ENCODE assay signal across 11 cellular contexts in genomic region chr2:73952499-73953446, GRCh38. TPM values are rescaled to one million over a fixed set of nuclear protein-coding genes. Genes with fewer than 3 reads are reported as not detected.
DNase-seq lines count a peak whose midpoint lies in the region; ATAC-seq and TF ChIP-seq lines count a peak whose summit lies in the region.
"Had no signal": no experiment of that assay in that cellular context is flagged by ENCODE, and none has a peak within 500 bp of the region (broad histone marks: within the 10 kb centered on the region; RNA-seq: fewer than 3 reads in every experiment).

No MANE protein-coding gene starts in this region.

- peaks cover 65% of the 10 kb centered on the region for H3K4me1 Mint-ChIP-seq in CD8-positive, alpha-beta T cell (ENCODE audit: low read depth)

- ATAC-seq in CD8-positive, alpha-beta T cell = no peak
- ATAC-seq in HG02870 (IDR thresholded peaks at IDR 0.05; ENCODE audit: unreplicated experiment) = no peak

- no peaks in the 10 kb centered on the region for H3K9me3 ChIP-seq in CD8-positive, alpha-beta T cell (ENCODE audit: low read length)
- no peaks in the 10 kb centered on the region for H3K9me3 ChIP-seq in mesenchymal stem cell (ENCODE audit: control insufficient read depth, low read length)
- H3K9me3 ChIP-seq: ascending aorta had no signal

- peak overlapping the region; percentile 60 for H3K27ac Mint-ChIP-seq in CD8-positive, alpha-beta T cell

- no peaks in the 10 kb centered on the region for H3K27me3 Mint-ChIP-seq in CD8-positive, alpha-beta T cell (ENCODE audit: low read depth)

- H3K79me1 ChIP-seq in mesenchymal stem cell (replicated peaks; ENCODE audit: low read length, poor library complexity, severe bottlenecking) = peaks cover 57% of the 10 kb centered on the region

- H3K18ac ChIP-seq in mesenchymal stem cell (ENCODE audit: low read depth in 1 of 2, low read length in 2 of 2) = no peak overlapping the region

- no peak overlapping the region for H3K4me3 Mint-ChIP-seq in CD8-positive, alpha-beta T cell

- no peak overlapping the region for H3K27ac ChIP-seq in CD8-positive, alpha-beta T cell (ENCODE audit: low read depth, low read length)
- H3K27ac ChIP-seq in dorsolateral prefrontal cortex = peak overlapping the region in 30 of 59 donors; percentile 0 to 71 (median 42)
- H3K27ac ChIP-seq in mesenchymal stem cell (ENCODE audit: low read length, poor library complexity, severe bottlenecking) = no peak overlapping the region
- H3K27ac ChIP-seq: ascending aorta had no signal

- CTCF ChIA-PET in CD8-positive, alpha-beta T cell (lab: Charles Lee) = interaction anchor here (0.7 to 1.3 kb wide), 4 partner anchors 14 to 129 kb away, joined by 3 to 5 read pairs (median 4); no protein-coding TSS in a partner anchor

- H3K9me3 Mint-ChIP-seq in CD8-positive, alpha-beta T cell = no peaks in the 10 kb centered on the region

- no peak overlapping the region for H4K91ac ChIP-seq in mesenchymal stem cell (ENCODE audit: low read length)

- H3K4me3 ChIP-seq in CD8-positive, alpha-beta T cell (ENCODE audit: low read depth, low read length) = no peak overlapping the region
- H3K4me3 ChIP-seq in dorsolateral prefrontal cortex = no peak overlapping the region
- no peak overlapping the region for H3K4me3 ChIP-seq in mesenchymal stem cell (ENCODE audit: insufficient read depth in 1 of 2, low read depth in 1 of 2, low read length in 2 of 2)
- H3K4me3 ChIP-seq: ascending aorta had no signal

- intact Hi-C loops in CD8-positive, alpha-beta T cell (cut with DNase I, micrococcal nuclease) = no loop called here
- intact Hi-C loops in dorsolateral prefrontal cortex (cut with DNase I) = no loop called here

- no peaks in the 10 kb centered on the region for H3K27me3 ChIP-seq in CD8-positive, alpha-beta T cell (ENCODE audit: insufficient read depth, low read length)
- H3K27me3 ChIP-seq in dorsolateral prefrontal cortex (no peaks in the 10 kb centered on the region), mesenchymal stem cell (ENCODE audit: control insufficient read depth in 1 of 2, insufficient read depth in 1 of 2, low read length in 2 of 2) (no peaks in the 10 kb centered on the region)
- H3K27me3 ChIP-seq: ascending aorta had no signal

- H3K4me1 ChIP-seq in CD8-positive, alpha-beta T cell (ENCODE audit: insufficient read depth, low read length) = peaks cover 39% of the 10 kb centered on the region
- no peaks in the 10 kb centered on the region for H3K4me1 ChIP-seq in mesenchymal stem cell (ENCODE audit: control insufficient read depth, insufficient read depth, low read depth, low read length)
- H3K4me1 ChIP-seq: ascending aorta had no signal

- H2AK5ac ChIP-seq in mesenchymal stem cell (ENCODE audit: low read length, severe bottlenecking) = no peak overlapping the region

- no peak overlapping the region for H2BK15ac ChIP-seq in mesenchymal stem cell (ENCODE audit: low read depth, poor library complexity, severe bottlenecking)

- no peak overlapping the region for H2BK12ac ChIP-seq in mesenchymal stem cell (ENCODE audit: low read length in 2 of 2)

- H2BK120ac ChIP-seq in mesenchymal stem cell (ENCODE audit: low read depth, low read length) = no peak overlapping the region

- POLR2A ChIA-PET in CD8-positive, alpha-beta T cell (lab: Charles Lee) = interaction anchor here (1.4 kb wide), 1 partner anchor 18 kb away, joined by 3 read pairs; no protein-coding TSS in a partner anchor

- H3K23ac ChIP-seq in mesenchymal stem cell (ENCODE audit: low read length in 2 of 2) = no peak overlapping the region

- no peak overlapping the region for H4K8ac ChIP-seq in mesenchymal stem cell (ENCODE audit: low read length)

- no peak overlapping the region for H3K14ac ChIP-seq in mesenchymal stem cell (ENCODE audit: low read length in 2 of 2)

- no peak overlapping the region for H2AFZ ChIP-seq in mesenchymal stem cell (ENCODE audit: low read depth, low read length)

- peaks cover 23% of the 10 kb centered on the region for H3K36me3 ChIP-seq in CD8-positive, alpha-beta T cell (ENCODE audit: insufficient read depth, low read length)
- peaks cover 56 to 91% of the 10 kb centered on the region in 2 experiments for H3K36me3 ChIP-seq in mesenchymal stem cell (ENCODE audit: control insufficient read depth in 1 of 2, insufficient read depth in 2 of 2, low read depth in 1 of 2, low read length in 2 of 2)

- H3K9ac ChIP-seq in mesenchymal stem cell (ENCODE audit: low read length) = no peak overlapping the region

- H2BK5ac ChIP-seq in mesenchymal stem cell (ENCODE audit: low read depth, low read length, poor library complexity, severe bottlenecking) = no peak overlapping the region

- H3K36me3 Mint-ChIP-seq in CD8-positive, alpha-beta T cell = peaks cover 71% of the 10 kb centered on the region

- WGBS in mesenchymal stem cell = 66% methylated on average over 12 of the region's 12 CpGs

- DNase-seq in CD8-positive, alpha-beta T cell = no peak
- DNase-seq in NCI-H524 (lab: John Stamatoyannopoulos, UW) = peak; percentile 12 to 51
- peak in 4 of 10 donors; percentile 19 to 50 (median 38) for DNase-seq in dorsolateral prefrontal cortex
- peak; percentile 50 for DNase-seq in mesenchymal stem cell
- DNase-seq in NCI-H2081 (lab: John Stamatoyannopoulos, UW) = no peak
- no peak for DNase-seq in activated CD4-positive, alpha-beta T cell treated with anti-CD3 and anti-CD28 coated beads, Interleukin-2, amount 50 U/mL, for 4 hours
- no peak for DNase-seq in NCI-H2171 (lab: John Stamatoyannopoulos, UW)
- DNase-seq: activated CD4-positive, CD25-positive, alpha-beta regulatory T cell; NCI-H446 had no signal

- TF ChIP-seq CTCF in CD8-positive, alpha-beta T cell (IDR thresholded peaks at IDR 0.05) = no peak
- TF ChIP-seq CTCF in dorsolateral prefrontal cortex (IDR thresholded peaks at IDR 0.05 in 54 of 56, conservative IDR thresholded peaks at IDR 0.05 in 2 of 56; ENCODE audit: low read depth in 1 of 56, partially characterized antibody in 56 of 56) = no peak

- no peak overlapping the region for H3K4ac ChIP-seq in mesenchymal stem cell (ENCODE audit: low read depth in 1 of 2, low read length in 2 of 2)

- H3K4me2 ChIP-seq in mesenchymal stem cell (ENCODE audit: low read length, poor library complexity, severe bottlenecking) = no peak overlapping the region

RNA-seq across cellular contexts. Expression of gene DGUOK, which starts 26.1 kb away (rescaled TPM):
- total RNA-seq in CD8-positive, alpha-beta T cell = 10 to 100 TPM; 29.0 to 31.8 TPM
- 10 to 100 TPM; 29.0 to 56.8 (median 44.9) TPM for total RNA-seq in dorsolateral prefrontal cortex
- 115 TPM for polyA plus RNA-seq in mesenchymal stem cell (2013, experiment 1 of 2)
- polyA plus RNA-seq in mesenchymal stem cell (2013, experiment 2 of 2) = 112 TPM

RNA-seq across cellular contexts. Expression of gene TET3, which starts 31.9 kb away (rescaled TPM):
- total RNA-seq in CD8-positive, alpha-beta T cell = 10 to 100 TPM; 25.4 to 26.2 TPM
- total RNA-seq in dorsolateral prefrontal cortex = 10 to 100 TPM; 16.6 to 47.0 (median 25.4) TPM
- 3.7 TPM for polyA plus RNA-seq in mesenchymal stem cell (2013, experiment 1 of 2)
- 3.4 TPM for polyA plus RNA-seq in mesenchymal stem cell (2013, experiment 2 of 2)

RNA-seq across cellular contexts. Expression of gene ACTG2, which starts 60.0 kb away (rescaled TPM):
- not detected for total RNA-seq in CD8-positive, alpha-beta T cell
- 10 to 100 TPM in 9 of 120 experiments, 1 to 10 TPM in 63, under 1 TPM in 29, not detected in 19; 0.29 to 66.1 (median 2.0) TPM for total RNA-seq in dorsolateral prefrontal cortex
- polyA plus RNA-seq in mesenchymal stem cell (2013, experiment 1 of 2) = 101 TPM
- polyA plus RNA-seq in mesenchymal stem cell (2013, experiment 2 of 2) = 99.5 TPM

Comparison
In these comparisons a context has a peak if more than half of its experiments do, and no peak if none do; other contexts are left out.
1. DNase-seq: peak in NCI-H524 (2 of 2) and mesenchymal stem cell (single experiment); none in CD8-positive, alpha-beta T cell (0 of 7), NCI-H2081 (0 of 2), activated CD4-positive, alpha-beta T cell treated with anti-CD3 and anti-CD28 coated beads, Interleukin-2, amount 50 U/mL, for 4 hours (0 of 2) and NCI-H2171 (single experiment).
2. H3K27ac ChIP-seq: peak in dorsolateral prefrontal cortex (30 of 59); none in CD8-positive, alpha-beta T cell (single experiment) and mesenchymal stem cell (single experiment).